Comparison of ENCODE assay signal across 27 cellular contexts in genomic region chr1:21105807-21106206, GRCh38.
DNase-seq lines count a peak whose midpoint lies in the region; ATAC-seq, FAIRE-seq and TF ChIP-seq lines count a peak whose summit lies in the region.
"Had no signal": no experiment of that assay in that cellular context is flagged by ENCODE, and none has a peak within 500 bp of the region (broad histone marks: within the 10 kb centered on the region; RNA-seq: fewer than 3 reads in every experiment).

No MANE protein-coding gene starts in this region.

- no peak overlapping the region for H3K9ac ChIP-seq in endothelial cell of umbilical vein (replicated peaks; ENCODE audit: extremely low read depth, insufficient read depth, low read length)
- H3K9ac ChIP-seq: BLaER1 had no signal

- CTCF ChIA-PET in endothelial cell of umbilical vein (lab: Charles Lee) = interaction anchor here (1.0 kb wide), 1 partner anchor 9 kb away, joined by 4 read pairs; no protein-coding TSS in a partner anchor

- whole genome bisulfite sequencing in heart right ventricle, 2 donors = 97 to 98% methylated on average over 4 of the region's 4 CpGs

- H3K79me2 ChIP-seq in GM23338 (replicated peaks; ENCODE audit: insufficient read depth) (peaks cover 50% of the 10 kb centered on the region), endothelial cell of umbilical vein (ENCODE audit: control insufficient read depth, insufficient read depth, low read length) (peaks cover 8% of the 10 kb centered on the region)

- peak; percentile 21 for FAIRE-seq in endothelial cell of umbilical vein (lab: Jason Lieb, UNC)
- FAIRE-seq: A204.1, GM12878, GM12892, GM18507 had no signal

- H3K27me3 Mint-ChIP-seq in GM23338 (ENCODE audit: insufficient read depth, low read depth, poor library complexity) = peaks cover 6% of the 10 kb centered on the region
- H3K27me3 Mint-ChIP-seq: CD4-positive, alpha-beta memory T cell; CD4-positive, CD25-positive, alpha-beta regulatory T cell; CD8-positive, alpha-beta memory T cell had no signal

- TF ChIP-seq POLR2A in endothelial cell of umbilical vein (IDR thresholded peaks at IDR 0.05; ENCODE audit: low read depth, low read length) = no peak

- no peaks in the 10 kb centered on the region for H3K9me3 Mint-ChIP-seq in GM23338
- H3K9me3 Mint-ChIP-seq: CD14-positive monocyte; CD4-positive, alpha-beta memory T cell; CD8-positive, alpha-beta memory T cell had no signal

- ATAC-seq in heart right ventricle (no peak), GM23338 (no peak), GM21360 (IDR thresholded peaks at IDR 0.05; ENCODE audit: unreplicated experiment) (no peak)
- ATAC-seq: GM12878 had no signal

- POLR2A ChIA-PET in endothelial cell of umbilical vein (lab: Charles Lee) = interaction anchor here (0.6 kb wide), 1 partner anchor 14 kb away, joined by 4 read pairs; no protein-coding TSS in a partner anchor

- peaks cover 11% of the 10 kb centered on the region for H3K4me1 ChIP-seq in cardiac muscle cell (ENCODE audit: low read depth)
- peaks cover 0 to 27% (median 15%) of the 10 kb centered on the region in 9 donors for H3K4me1 ChIP-seq in heart right ventricle
- H3K4me1 ChIP-seq in GM23338 (ENCODE audit: insufficient read depth) = peaks cover 8% of the 10 kb centered on the region
- peaks cover 12% of the 10 kb centered on the region for H3K4me1 ChIP-seq in endothelial cell of umbilical vein (ENCODE audit: control insufficient read depth, extremely low read depth, insufficient read depth, low read length)
- H3K4me1 ChIP-seq: BE2C had no signal

- H3K4me3 ChIP-seq in cardiac muscle cell = no peak overlapping the region
- no peak overlapping the region for H3K4me3 ChIP-seq in heart right ventricle
- H3K4me3 ChIP-seq in GM23338 = no peak overlapping the region
- H3K4me3 ChIP-seq in endothelial cell of umbilical vein (replicated peaks in 1 of 3; ENCODE audit: insufficient read depth in 1 of 3, low read depth in 1 of 3, low read length in 3 of 3) = no peak overlapping the region
- H3K4me3 ChIP-seq: BLaER1, GM12878 had no signal

- peak overlapping the region; percentile 28; the same call in 1 of the 2 replicates for H3K27ac Mint-ChIP-seq in GM23338
- H3K27ac Mint-ChIP-seq: CD4-positive, alpha-beta memory T cell had no signal

- peaks cover 3% of the 10 kb centered on the region for H3K36me3 Mint-ChIP-seq in GM23338 (ENCODE audit: low read depth)

- TF ChIP-seq CTCF in cardiac muscle cell (IDR thresholded peaks at IDR 0.05; ENCODE audit: low read depth, low read length) (no peak), heart right ventricle (IDR thresholded peaks at IDR 0.05) (no peak), GM23338 (conservative IDR thresholded peaks at IDR 0.05; ENCODE audit: low read depth in 2 of 2) (no peak), endothelial cell of umbilical vein (IDR thresholded peaks at IDR 0.05; ENCODE audit: extremely low read depth in 1 of 2, insufficient read depth in 1 of 2, low read depth in 1 of 2, low read length in 2 of 2) (no peak)

- intact Hi-C loops in heart right ventricle (cut with DNase I) (loop anchor here in 1 of 10 donors (10.0 kb wide), 1 partner anchor 59 kb away; no protein-coding TSS in a partner anchor), endothelial cell of umbilical vein (cut with micrococcal nuclease) (no loop called here)

- no peaks in the 10 kb centered on the region for H3F3A ChIP-seq in GM23338 (replicated peaks; ENCODE audit: low read depth)

- H3K9me1 ChIP-seq in endothelial cell of umbilical vein (replicated peaks; ENCODE audit: control insufficient read depth, extremely low read depth, insufficient read depth, low read length) = no peaks in the 10 kb centered on the region

- no peaks in the 10 kb centered on the region for H3K9me2 ChIP-seq in GM23338 (ENCODE audit: insufficient read depth)

- peaks cover 9% of the 10 kb centered on the region for H3K4me1 Mint-ChIP-seq in GM23338
- H3K4me1 Mint-ChIP-seq: CD4-positive, alpha-beta memory T cell had no signal

- H2AFZ ChIP-seq in GM23338 = no peak overlapping the region
- no peak overlapping the region for H2AFZ ChIP-seq in endothelial cell of umbilical vein (ENCODE audit: low read depth, low read length)

- H3K4me2 ChIP-seq in GM23338 = no peak overlapping the region
- no peak overlapping the region for H3K4me2 ChIP-seq in endothelial cell of umbilical vein (ENCODE audit: insufficient read depth, low read length)
- H3K4me2 ChIP-seq: BLaER1 had no signal

- H3K9me3 ChIP-seq in cardiac muscle cell (ENCODE audit: low read depth) (no peaks in the 10 kb centered on the region), heart right ventricle (no peaks in the 10 kb centered on the region), endothelial cell of umbilical vein (replicated peaks; ENCODE audit: control insufficient read depth, insufficient read depth, low read length) (no peaks in the 10 kb centered on the region)
- H3K9me3 ChIP-seq: BE2C, BLaER1 had no signal

- H4K20me1 ChIP-seq in GM23338 (replicated peaks; ENCODE audit: insufficient read depth) (peaks cover 4% of the 10 kb centered on the region), endothelial cell of umbilical vein (replicated peaks; ENCODE audit: control insufficient read depth, extremely low read depth, insufficient read depth, low read length) (no peaks in the 10 kb centered on the region)
- H4K20me1 ChIP-seq: BLaER1 had no signal

- no TSS peak for BruUV-seq in endothelial cell of umbilical vein (replicated peaks; lab: Mats Ljungman, UMichigan)

- H3K36me3 ChIP-seq in cardiac muscle cell (peaks cover 4% of the 10 kb centered on the region), heart right ventricle (peaks cover 0 to 42% (median 9%) of the 10 kb centered on the region in 9 donors), GM23338 (ENCODE audit: insufficient read depth) (no peaks in the 10 kb centered on the region; the same call in 1 of the 2 replicates), endothelial cell of umbilical vein (ENCODE audit: control insufficient read depth in 2 of 2, extremely low read depth in 1 of 2, insufficient read depth in 2 of 2, low read length in 2 of 2) (no peaks in the 10 kb centered on the region)
- H3K36me3 ChIP-seq: BE2C had no signal

- DNase-seq in cardiac muscle cell (ENCODE audit: low read depth in 1 of 2, low spot score in 1 of 2) (no peak), heart right ventricle (no peak), GM23338 (ENCODE audit: low spot score) (no peak), endothelial cell of umbilical vein (ENCODE audit: low read depth, low spot score) (no peak), UCSD-AML1 (lab: John Stamatoyannopoulos, UW; ENCODE audit: unreplicated experiment) (no peak)
- DNase-seq: 8988T; ACHN; BE2C; C1 segment of cervical spinal cord; CD4-positive, alpha-beta memory T cell; CD4-positive, CD25-positive, alpha-beta regulatory T cell; CD8-positive, alpha-beta memory T cell; COR-L47; DMS 273 treated with DMSO at 0.1 percent for 48 hours; DMS153; DMS53; DMS79; DND-41; EL; GDM1 had no signal

- H3K27me3 ChIP-seq in cardiac muscle cell = no peaks in the 10 kb centered on the region
- H3K27me3 ChIP-seq in heart right ventricle = no peaks in the 10 kb centered on the region
- no peaks in the 10 kb centered on the region for H3K27me3 ChIP-seq in GM23338 (ENCODE audit: insufficient read depth)
- no peaks in the 10 kb centered on the region for H3K27me3 ChIP-seq in endothelial cell of umbilical vein (ENCODE audit: control insufficient read depth in 2 of 2, insufficient read depth in 2 of 2, low read length in 2 of 2)
- H3K27me3 ChIP-seq: BE2C, BLaER1 had no signal

- peak overlapping the region; percentile 51 for H3K27ac ChIP-seq in cardiac muscle cell
- H3K27ac ChIP-seq in heart right ventricle = no peak overlapping the region
- H3K27ac ChIP-seq in GM23338 (ENCODE audit: low read depth) = no peak overlapping the region
- no peak overlapping the region for H3K27ac ChIP-seq in endothelial cell of umbilical vein (ENCODE audit: insufficient read depth, low read depth, low read length)
- H3K27ac ChIP-seq: BLaER1 had no signal

- H3K4me3 Mint-ChIP-seq in GM23338 = no peak overlapping the region
- H3K4me3 Mint-ChIP-seq: CD14-positive monocyte; CD4-positive, alpha-beta memory T cell; CD4-positive, CD25-positive, alpha-beta regulatory T cell; CD8-positive, alpha-beta memory T cell had no signal

- dilution Hi-C loops in endothelial cell of umbilical vein (cut with MboI; ENCODE audit: extremely low pct_ligation_motif_present, low sequenced_read_pairs) = no loop called here

TF ChIP-seq in GM23338, 12 proteins besides CTCF, POLR2A, EP300 and RAD21 (continues in another document):
- no peak for TF ChIP-seq POLR2AphosphoS5 (IDR thresholded peaks at IDR 0.05; ENCODE audit: low read depth)
- TF ChIP-seq JUNB (IDR thresholded peaks at IDR 0.05; ENCODE audit: unreplicated experiment) = no peak

TF ChIP-seq in endothelial cell of umbilical vein, 7 proteins besides CTCF, POLR2A, EP300 and RAD21:
- no peak for TF ChIP-seq GATA2 (IDR thresholded peaks at IDR 0.05; ENCODE audit: insufficient read depth, insufficient read length, low read depth, low read length)
